In the genomic region with DNA sequence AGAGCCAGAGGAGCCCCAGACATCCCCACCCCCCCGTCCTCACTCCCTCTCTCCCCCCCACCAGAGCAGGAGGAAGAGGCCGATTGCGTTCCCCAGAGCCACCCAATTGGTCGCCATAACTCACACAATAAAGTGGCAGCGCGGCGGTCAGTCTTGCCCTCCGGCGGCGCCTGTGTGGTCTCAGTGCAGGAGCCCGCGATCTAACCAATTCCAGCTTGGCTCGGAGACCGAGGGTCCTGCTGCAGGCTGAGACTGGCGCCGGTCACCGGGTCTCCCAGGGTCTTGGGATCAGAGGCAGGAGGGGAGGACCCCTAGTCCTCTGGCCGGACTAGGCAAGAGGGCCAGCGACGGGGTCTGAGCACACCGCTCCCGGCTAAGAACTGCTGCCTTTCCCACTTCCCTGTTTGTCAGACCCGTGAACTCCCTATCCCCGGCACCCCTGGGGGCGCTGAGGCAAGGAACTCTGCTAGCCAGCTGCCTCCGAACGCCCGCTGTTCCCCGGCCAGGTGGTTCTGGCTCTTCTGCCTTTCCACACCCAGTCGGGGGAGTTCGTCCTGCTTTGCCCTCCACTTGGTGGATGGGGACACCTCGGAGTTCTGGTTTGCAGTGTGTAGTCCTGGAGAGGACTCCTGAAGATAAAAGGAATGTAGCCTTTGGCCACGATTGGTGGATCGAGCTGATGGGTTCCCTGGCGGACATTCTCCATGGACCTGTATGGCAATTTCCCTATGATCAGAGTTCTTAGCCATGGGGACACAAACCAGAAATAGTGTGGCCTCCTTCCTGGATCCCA, we compare ENCODE assay signal across 2 cellular contexts.
TF ChIP-seq lines count a peak whose summit lies in the region.

No MANE protein-coding gene starts in this region.

TF ChIP-seq in HCT116, 20 proteins besides CTCF, POLR2A, EP300 and RAD21:
- no peak for TF ChIP-seq TCF7L2 (IDR thresholded peaks at IDR 0.05; ENCODE audit: borderline replicate concordance, extremely low read depth, insufficient read depth, insufficient read length)
- TF ChIP-seq, protein P1, sequence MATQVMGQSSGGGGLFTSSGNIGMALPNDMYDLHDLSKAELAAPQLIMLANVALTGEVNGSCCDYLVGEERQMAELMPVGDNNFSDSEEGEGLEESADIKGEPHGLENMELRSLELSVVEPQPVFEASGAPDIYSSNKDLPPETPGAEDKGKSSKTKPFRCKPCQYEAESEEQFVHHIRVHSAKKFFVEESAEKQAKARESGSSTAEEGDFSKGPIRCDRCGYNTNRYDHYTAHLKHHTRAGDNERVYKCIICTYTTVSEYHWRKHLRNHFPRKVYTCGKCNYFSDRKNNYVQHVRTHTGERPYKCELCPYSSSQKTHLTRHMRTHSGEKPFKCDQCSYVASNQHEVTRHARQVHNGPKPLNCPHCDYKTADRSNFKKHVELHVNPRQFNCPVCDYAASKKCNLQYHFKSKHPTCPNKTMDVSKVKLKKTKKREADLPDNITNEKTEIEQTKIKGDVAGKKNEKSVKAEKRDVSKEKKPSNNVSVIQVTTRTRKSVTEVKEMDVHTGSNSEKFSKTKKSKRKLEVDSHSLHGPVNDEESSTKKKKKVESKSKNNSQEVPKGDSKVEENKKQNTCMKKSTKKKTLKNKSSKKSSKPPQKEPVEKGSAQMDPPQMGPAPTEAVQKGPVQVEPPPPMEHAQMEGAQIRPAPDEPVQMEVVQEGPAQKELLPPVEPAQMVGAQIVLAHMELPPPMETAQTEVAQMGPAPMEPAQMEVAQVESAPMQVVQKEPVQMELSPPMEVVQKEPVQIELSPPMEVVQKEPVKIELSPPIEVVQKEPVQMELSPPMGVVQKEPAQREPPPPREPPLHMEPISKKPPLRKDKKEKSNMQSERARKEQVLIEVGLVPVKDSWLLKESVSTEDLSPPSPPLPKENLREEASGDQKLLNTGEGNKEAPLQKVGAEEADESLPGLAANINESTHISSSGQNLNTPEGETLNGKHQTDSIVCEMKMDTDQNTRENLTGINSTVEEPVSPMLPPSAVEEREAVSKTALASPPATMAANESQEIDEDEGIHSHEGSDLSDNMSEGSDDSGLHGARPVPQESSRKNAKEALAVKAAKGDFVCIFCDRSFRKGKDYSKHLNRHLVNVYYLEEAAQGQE (IDR thresholded peaks at IDR 0.05; ENCODE audit: low read depth): no peak
- TF ChIP-seq, protein P2, sequence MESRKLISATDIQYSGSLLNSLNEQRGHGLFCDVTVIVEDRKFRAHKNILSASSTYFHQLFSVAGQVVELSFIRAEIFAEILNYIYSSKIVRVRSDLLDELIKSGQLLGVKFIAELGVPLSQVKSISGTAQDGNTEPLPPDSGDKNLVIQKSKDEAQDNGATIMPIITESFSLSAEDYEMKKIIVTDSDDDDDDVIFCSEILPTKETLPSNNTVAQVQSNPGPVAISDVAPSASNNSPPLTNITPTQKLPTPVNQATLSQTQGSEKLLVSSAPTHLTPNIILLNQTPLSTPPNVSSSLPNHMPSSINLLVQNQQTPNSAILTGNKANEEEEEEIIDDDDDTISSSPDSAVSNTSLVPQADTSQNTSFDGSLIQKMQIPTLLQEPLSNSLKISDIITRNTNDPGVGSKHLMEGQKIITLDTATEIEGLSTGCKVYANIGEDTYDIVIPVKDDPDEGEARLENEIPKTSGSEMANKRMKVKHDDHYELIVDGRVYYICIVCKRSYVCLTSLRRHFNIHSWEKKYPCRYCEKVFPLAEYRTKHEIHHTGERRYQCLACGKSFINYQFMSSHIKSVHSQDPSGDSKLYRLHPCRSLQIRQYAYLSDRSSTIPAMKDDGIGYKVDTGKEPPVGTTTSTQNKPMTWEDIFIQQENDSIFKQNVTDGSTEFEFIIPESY (IDR thresholded peaks at IDR 0.05; ENCODE audit: extremely low read depth, insufficient replicate concordance, low read length): no peak
- TF ChIP-seq SRF (IDR thresholded peaks at IDR 0.05; ENCODE audit: low read depth): no peak
- TF ChIP-seq, protein P3, sequence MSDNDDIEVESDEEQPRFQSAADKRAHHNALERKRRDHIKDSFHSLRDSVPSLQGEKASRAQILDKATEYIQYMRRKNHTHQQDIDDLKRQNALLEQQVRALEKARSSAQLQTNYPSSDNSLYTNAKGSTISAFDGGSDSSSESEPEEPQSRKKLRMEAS (IDR thresholded peaks at IDR 0.05): no peak
- TF ChIP-seq ZNF274 (IDR thresholded peaks at IDR 0.05; ENCODE audit: low read depth, low read length): no peak
- TF ChIP-seq CEBPB (IDR thresholded peaks at IDR 0.05; ENCODE audit: low read depth): no peak
- no peak for TF ChIP-seq ELF1 (IDR thresholded peaks at IDR 0.05; ENCODE audit: borderline replicate concordance, low read depth)
- TF ChIP-seq JUND (IDR thresholded peaks at IDR 0.05): no peak
- TF ChIP-seq YY1 (IDR thresholded peaks at IDR 0.05; ENCODE audit: extremely low read depth, insufficient replicate concordance, low read depth, low read length): no peak
- no peak for TF ChIP-seq FOSL1 (IDR thresholded peaks at IDR 0.05; ENCODE audit: low read depth)
- TF ChIP-seq EGR1 (IDR thresholded peaks at IDR 0.05; ENCODE audit: low read depth): no peak

TF ChIP-seq in SK-N-SH, 30 proteins besides CTCF, POLR2A, EP300 and RAD21:
- TF ChIP-seq RFX5 (IDR thresholded peaks at IDR 0.05; ENCODE audit: low read length) (no peak), YY1 (IDR thresholded peaks at IDR 0.05; ENCODE audit: low read depth) (no peak), POLR2AphosphoS5 (IDR thresholded peaks at IDR 0.05; ENCODE audit: low read depth, low read length) (no peak), TCF12 (IDR thresholded peaks at IDR 0.05) (no peak), JUND (IDR thresholded peaks at IDR 0.05) (no peak), NFIC (IDR thresholded peaks at IDR 0.05; ENCODE audit: borderline replicate concordance) (no peak), TAF1 (IDR thresholded peaks at IDR 0.05; ENCODE audit: borderline replicate concordance, low read depth, low read length) (no peak), MXI1 (IDR thresholded peaks at IDR 0.05; ENCODE audit: low read depth, low read length) (no peak), GABPA (IDR thresholded peaks at IDR 0.05; ENCODE audit: low read depth) (no peak), CHD2 (IDR thresholded peaks at IDR 0.05; ENCODE audit: low read length, partially characterized antibody) (no peak), FOXM1 (IDR thresholded peaks at IDR 0.05; ENCODE audit: low read depth) (no peak), FOXJ3 (CRISPR knock-in tag; IDR thresholded peaks at IDR 0.05) (no peak), SMC3 (IDR thresholded peaks at IDR 0.05; ENCODE audit: low read depth, low read length) (no peak), RCOR1 (IDR thresholded peaks at IDR 0.05; ENCODE audit: low read length) (no peak)
- TF ChIP-seq, protein P4, sequence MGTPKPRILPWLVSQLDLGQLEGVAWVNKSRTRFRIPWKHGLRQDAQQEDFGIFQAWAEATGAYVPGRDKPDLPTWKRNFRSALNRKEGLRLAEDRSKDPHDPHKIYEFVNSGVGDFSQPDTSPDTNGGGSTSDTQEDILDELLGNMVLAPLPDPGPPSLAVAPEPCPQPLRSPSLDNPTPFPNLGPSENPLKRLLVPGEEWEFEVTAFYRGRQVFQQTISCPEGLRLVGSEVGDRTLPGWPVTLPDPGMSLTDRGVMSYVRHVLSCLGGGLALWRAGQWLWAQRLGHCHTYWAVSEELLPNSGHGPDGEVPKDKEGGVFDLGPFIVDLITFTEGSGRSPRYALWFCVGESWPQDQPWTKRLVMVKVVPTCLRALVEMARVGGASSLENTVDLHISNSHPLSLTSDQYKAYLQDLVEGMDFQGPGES (IDR thresholded peaks at IDR 0.05; ENCODE audit: low read depth, low read length): no peak
- TF ChIP-seq, protein P1 (IDR thresholded peaks at IDR 0.05; ENCODE audit: low read depth, low read length): no peak
- TF ChIP-seq, protein P3 (IDR thresholded peaks at IDR 0.05; ENCODE audit: low read depth): no peak
